ENCODE assay signal across 1 cellular context in the genomic region with DNA sequence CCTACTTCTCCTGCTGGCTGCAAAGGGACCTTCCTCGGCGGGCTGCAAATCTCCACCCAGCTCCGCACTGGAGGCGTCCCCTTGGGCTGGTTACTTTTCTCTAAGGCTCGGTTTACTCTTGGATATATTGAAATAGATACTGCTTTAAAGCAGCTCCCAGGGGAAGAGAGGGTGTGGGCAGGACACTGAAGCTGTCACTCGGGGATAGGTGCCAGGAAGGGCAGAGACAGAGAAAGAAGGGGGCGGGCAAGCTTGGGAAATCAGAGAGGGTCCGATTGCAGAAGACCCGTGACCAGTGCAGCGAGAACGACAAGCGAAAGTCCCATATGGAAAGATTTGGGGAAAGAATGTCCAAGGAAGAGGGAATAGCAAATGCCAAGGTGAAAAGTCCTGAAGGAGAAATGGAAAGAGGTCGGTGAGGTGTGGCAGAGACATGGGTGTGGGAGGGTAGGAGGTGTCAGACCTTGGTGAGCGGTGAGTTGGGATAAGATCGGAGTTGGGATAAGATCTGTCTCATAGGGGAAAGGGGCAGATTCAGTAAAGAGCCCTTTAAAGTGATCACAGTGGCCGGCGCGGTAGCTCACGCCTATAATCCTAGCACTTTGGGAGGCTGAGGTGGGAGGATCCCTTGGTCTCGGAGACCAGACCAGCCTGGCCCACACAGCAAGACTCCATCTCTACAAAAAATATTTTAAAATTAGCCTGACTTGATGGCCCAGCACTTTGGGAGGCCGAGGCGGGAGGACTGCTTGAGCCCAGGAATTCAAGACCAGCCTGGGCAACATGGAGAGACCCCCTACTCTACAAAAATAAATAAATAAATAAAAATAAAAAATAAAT.
TF ChIP-seq lines count a peak whose summit lies in the region.

No MANE protein-coding gene starts in this region.

TF ChIP-seq in H1, 55 proteins besides CTCF, POLR2A, EP300 and RAD21:
- peak; percentile 12 for TF ChIP-seq SAP30 (IDR thresholded peaks at IDR 0.05; ENCODE audit: insufficient read depth, insufficient replicate concordance, low read length)
- no peak for TF ChIP-seq KDM5A (IDR thresholded peaks at IDR 0.05; ENCODE audit: low read length)
